ENCODE assay signal across 7 cellular contexts in the genomic region with DNA sequence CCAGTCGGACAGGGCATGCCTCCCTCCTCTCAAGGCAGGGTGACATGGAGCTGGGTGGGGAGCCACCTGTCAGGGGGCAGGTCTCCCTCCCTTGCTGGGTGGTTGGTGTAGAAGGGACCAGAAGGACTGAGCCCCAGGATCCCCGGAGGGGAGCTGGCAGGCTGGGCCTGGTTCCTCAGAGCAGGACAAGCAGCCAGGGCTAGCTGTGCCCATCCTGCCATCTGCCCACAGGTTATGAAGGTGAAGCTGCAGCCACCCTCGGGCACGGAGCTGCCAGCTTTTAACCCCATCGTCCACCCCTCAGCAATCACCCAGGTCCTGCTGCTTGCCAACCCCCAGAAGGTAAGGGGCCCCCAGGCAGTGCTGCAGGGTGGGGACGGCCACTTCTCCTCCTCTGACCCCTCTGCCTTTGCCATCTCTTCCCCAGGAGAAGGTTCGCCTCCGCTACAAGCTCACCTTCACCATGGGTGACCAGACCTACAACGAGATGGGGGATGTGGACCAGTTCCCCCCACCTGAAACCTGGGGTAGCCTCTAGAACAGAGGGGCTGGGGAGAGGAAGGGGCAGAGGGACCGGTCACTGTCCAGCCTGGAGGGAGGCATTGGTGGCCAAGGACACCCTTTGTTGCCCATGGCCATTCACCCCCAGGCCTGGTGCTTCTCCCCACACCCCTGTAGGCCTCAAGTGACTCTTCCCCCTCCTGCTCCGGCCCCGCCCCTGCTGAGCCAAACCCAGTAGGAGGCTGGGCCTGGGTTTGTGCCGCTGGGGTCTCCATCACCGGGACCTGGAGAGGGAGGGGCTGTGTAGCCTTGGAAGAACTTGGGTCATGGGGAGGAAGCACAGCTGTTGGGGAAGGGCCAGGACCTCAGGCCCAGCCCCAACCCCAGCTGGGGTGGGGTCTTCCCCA. TPM values are rescaled to one million over a fixed set of nuclear protein-coding genes. Genes with fewer than 3 reads are reported as not detected.
A peak's percentile ranks its signal among the peaks of the same experiment; 100 is the strongest.
DNase-seq lines count a peak whose midpoint lies in the region; ATAC-seq and TF ChIP-seq lines count a peak whose summit lies in the region.

No MANE protein-coding gene starts in this region.

- no peak for TF ChIP-seq EP300 in suprapubic skin (IDR thresholded peaks at IDR 0.05)

- peaks cover 8% of the 10 kb centered on the region for H3K9me3 Mint-ChIP-seq in glutamatergic neuron (ENCODE audit: unreplicated experiment)

- peak overlapping the region; percentile 22 for H3K27ac Mint-ChIP-seq in glutamatergic neuron (ENCODE audit: unreplicated experiment)

- H3K9me3 ChIP-seq in OCI-LY3 (ENCODE audit: insufficient read depth, low read length) (no peaks in the 10 kb centered on the region), suprapubic skin (no peaks in the 10 kb centered on the region)

- H3K36me3 Mint-ChIP-seq in glutamatergic neuron (ENCODE audit: unreplicated experiment): no peaks in the 10 kb centered on the region

- H3K27ac ChIP-seq in OCI-LY3 (ENCODE audit: low read length): peak overlapping the region; percentile 97
- peak overlapping the region; percentile 61 for H3K27ac ChIP-seq in suprapubic skin

- H3K36me3 ChIP-seq in OCI-LY3 (replicated peaks; ENCODE audit: low read depth, low read length) (peaks cover 14% of the 10 kb centered on the region), suprapubic skin (peaks cover 35% of the 10 kb centered on the region)

- no peak overlapping the region for H3K4me3 Mint-ChIP-seq in glutamatergic neuron (ENCODE audit: unreplicated experiment)

- H3K27me3 ChIP-seq in OCI-LY3 (ENCODE audit: low read depth, low read length) (no peaks in the 10 kb centered on the region), suprapubic skin (no peaks in the 10 kb centered on the region)

- H3K79me2 ChIP-seq in OCI-LY3 (ENCODE audit: low read length): no peaks in the 10 kb centered on the region

- H4K20me1 ChIP-seq in OCI-LY3 (ENCODE audit: insufficient read depth, low read length): no peaks in the 10 kb centered on the region

- no peak overlapping the region for H2AFZ ChIP-seq in OCI-LY3 (ENCODE audit: low read depth, low read length)

- peaks cover 7% of the 10 kb centered on the region for H3K27me3 Mint-ChIP-seq in glutamatergic neuron (ENCODE audit: unreplicated experiment)

- 73% methylated on average over 11 of the region's 14 CpGs for WGBS in suprapubic skin

- peaks cover 12% of the 10 kb centered on the region for H3K4me1 Mint-ChIP-seq in glutamatergic neuron (ENCODE audit: low read depth, unreplicated experiment)

- no peak for TF ChIP-seq CTCF in OCI-LY3 (IDR thresholded peaks at IDR 0.05; ENCODE audit: low read depth, low read length)
- no peak for TF ChIP-seq CTCF in glutamatergic neuron (IDR thresholded peaks at IDR 0.05; ENCODE audit: partially characterized antibody, unreplicated experiment)
- TF ChIP-seq CTCF in suprapubic skin (IDR thresholded peaks at IDR 0.05): no peak

- peak overlapping the region; percentile 88 for H3K9ac ChIP-seq in OCI-LY3 (ENCODE audit: low read length)

- TF ChIP-seq POLR2A in suprapubic skin (IDR thresholded peaks at IDR 0.05): no peak

- peak; percentile 9 for ATAC-seq in GM21515 (IDR thresholded peaks at IDR 0.05; ENCODE audit: unreplicated experiment)

- H3K4me1 ChIP-seq in OCI-LY3 (ENCODE audit: low read length) (peaks cover 74% of the 10 kb centered on the region), suprapubic skin (peaks cover 42% of the 10 kb centered on the region)

- H3K4me2 ChIP-seq in OCI-LY3 (ENCODE audit: low read length): peak overlapping the region; percentile 93

- H3K4me3 ChIP-seq in OCI-LY3 (ENCODE audit: low read length) (peak overlapping the region; percentile 68), suprapubic skin (no peak overlapping the region)

- no peak for DNase-seq in glutamatergic neuron
- DNase-seq in suprapubic skin (ENCODE audit: low spot score in 2 of 2): peak in 1 of 2 donors; percentile 67
- DNase-seq in NCI-H226: no peak
- DNase-seq in NCI-H1417 (lab: John Stamatoyannopoulos, UW): no peak
- DNase-seq in NCI-H82 treated with DMSO at 0.1 percent for 48 hours (lab: John Stamatoyannopoulos, UW; ENCODE audit: unreplicated experiment): no peak

RNA-seq across cellular contexts. Expression of a gene that starts 7.0 kb away (rescaled TPM):
- 12.7 TPM for total RNA-seq in glutamatergic neuron (ENCODE audit: unreplicated experiment)
- total RNA-seq in suprapubic skin: 10 to 100 TPM; 57.1 to 60.7 (median 57.7) TPM

RNA-seq across cellular contexts. Expression of a gene that starts 23.8 kb away (rescaled TPM):
- 104 TPM for total RNA-seq in glutamatergic neuron (ENCODE audit: unreplicated experiment)
- total RNA-seq in suprapubic skin: 100 to 1,000 TPM in 1 of 4 donors, 10 to 100 TPM in 3; 52.8 to 124 (median 65.3) TPM

RNA-seq across cellular contexts. Expression of a gene that starts 26.1 kb away (rescaled TPM):
- 88.1 TPM for total RNA-seq in glutamatergic neuron (ENCODE audit: unreplicated experiment)
- total RNA-seq in suprapubic skin: 1 to 10 TPM; 4.2 to 6.1 (median 4.9) TPM

RNA-seq across cellular contexts. Expression of a gene that starts 43.0 kb away (rescaled TPM):
- 50.7 TPM for total RNA-seq in glutamatergic neuron (ENCODE audit: unreplicated experiment)
- total RNA-seq in suprapubic skin: 100 to 1,000 TPM; 138 to 277 (median 207) TPM

RNA-seq across cellular contexts. Expression of a gene that starts 52.5 kb away (rescaled TPM):
- total RNA-seq in glutamatergic neuron (ENCODE audit: unreplicated experiment) (not detected), suprapubic skin (not detected)

Comparison
In these comparisons a context has a peak if more than half of its experiments do, and no peak if none do; other contexts are left out.
1. RNA of a gene that starts 26.1 kb away (total RNA-seq): 88.1 TPM in glutamatergic neuron (single experiment); 4.2 to 6.1 TPM in suprapubic skin; every median in the first group is over 10 times any median in the second.